Comparison of ENCODE assay signal across 17 cellular contexts in genomic region chrX:39899876-39900787, GRCh38.
DNase-seq lines count a peak whose midpoint lies in the region; ATAC-seq and TF ChIP-seq lines count a peak whose summit lies in the region.
"Had no signal": no experiment of that assay in that cellular context is flagged by ENCODE, and none has a peak within 500 bp of the region (broad histone marks: within the 10 kb centered on the region; RNA-seq: fewer than 3 reads in every experiment).

No MANE protein-coding gene starts in this region.

- no peaks in the 10 kb centered on the region for H3F3A ChIP-seq in PC-3 (ENCODE audit: low read length, unreplicated experiment)

- H3K4ac ChIP-seq in mesendoderm (ENCODE audit: low read depth, low read length) = no peak overlapping the region

- no peak overlapping the region for H2AFZ ChIP-seq in PC-3 (ENCODE audit: low read length)

- H3K9me3 ChIP-seq in HEK293 (ENCODE audit: control insufficient read depth, insufficient read depth, low read depth, low read length) = no peaks in the 10 kb centered on the region
- H3K9me3 ChIP-seq in SJCRH30 (replicated peaks) = no peaks in the 10 kb centered on the region
- H3K9me3 ChIP-seq in sigmoid colon = no peaks in the 10 kb centered on the region
- H3K9me3 ChIP-seq in PC-3 (ENCODE audit: low read length) = no peaks in the 10 kb centered on the region
- H3K9me3 ChIP-seq: pancreas had no signal

- H3K18ac ChIP-seq in mesendoderm (ENCODE audit: low read length) = peak overlapping the region; percentile 29

- WGBS in mesendoderm (ENCODE audit: extremely low coverage, insufficient coverage, low lambda C conversion rate) = no CpG with 5 or more reads among the region's 23 CpGs
- WGBS in sigmoid colon, 2 donors = 12 to 67% methylated on average over 23 of the region's 23 CpGs

- H3K36me3 ChIP-seq in HEK293 (ENCODE audit: control insufficient read depth in 2 of 2, insufficient read depth in 1 of 2, low read length in 2 of 2) (no peaks in the 10 kb centered on the region), SJCRH30 (no peaks in the 10 kb centered on the region), mesendoderm (ENCODE audit: control insufficient read depth, insufficient read depth, low read length) (no peaks in the 10 kb centered on the region), sigmoid colon (no peaks in the 10 kb centered on the region), PC-3 (ENCODE audit: low read depth, low read length) (no peaks in the 10 kb centered on the region)
- H3K36me3 ChIP-seq: cardiac muscle cell, pancreas had no signal

- ATAC-seq in PC-3 (no peak), HG03521 (IDR thresholded peaks at IDR 0.05; ENCODE audit: unreplicated experiment) (no peak)
- ATAC-seq in activated CD8-positive, alpha-beta memory T cell treated with anti-CD3 and anti-CD28 coated beads, Interleukin-2, amount 10 ng/mL, durations not matched to agents 7 days and 5 days = no peak

- H3K23ac ChIP-seq in mesendoderm (ENCODE audit: low read length) = no peak overlapping the region

- POLR2A ChIA-PET in HEK293 (lab: Yijun Ruan, JAX) (no interaction called here), PC-3 (lab: Charles Lee; ENCODE audit: unreplicated experiment) (no interaction called here)

- H3K79me2 ChIP-seq in mesendoderm (ENCODE audit: control insufficient read depth, insufficient read depth, low read length) (no peaks in the 10 kb centered on the region), PC-3 (ENCODE audit: low read length) (no peaks in the 10 kb centered on the region)

- no peak overlapping the region for H2BK15ac ChIP-seq in mesendoderm (replicated peaks; ENCODE audit: low read depth)

- H3K27ac ChIP-seq in HEK293 (ENCODE audit: extremely low read depth, low read depth, low read length) (no peak overlapping the region), SJCRH30 (peak overlapping the region; percentile 66), mesendoderm (ENCODE audit: low read depth, low read length) (no peak overlapping the region), sigmoid colon (no peak overlapping the region), PC-3 (ENCODE audit: low read length) (no peak overlapping the region)
- H3K27ac ChIP-seq: C4-2B, cardiac muscle cell, KMS-11, pancreas had no signal

- no peak overlapping the region for H3K4me2 ChIP-seq in mesendoderm (ENCODE audit: low read length)
- H3K4me2 ChIP-seq in PC-3 (ENCODE audit: low read length) = no peak overlapping the region
- H3K4me2 ChIP-seq: KMS-11 had no signal

- H3K27me3 ChIP-seq in SJCRH30 = no peaks in the 10 kb centered on the region
- H3K27me3 ChIP-seq in mesendoderm (ENCODE audit: insufficient read depth, low read length, poor library complexity) = no peaks in the 10 kb centered on the region
- no peaks in the 10 kb centered on the region for H3K27me3 ChIP-seq in sigmoid colon
- H3K27me3 ChIP-seq in PC-3 (ENCODE audit: low read length) = no peaks in the 10 kb centered on the region
- H3K27me3 ChIP-seq: cardiac muscle cell had no signal

- no peak for TF ChIP-seq EP300 in sigmoid colon (IDR thresholded peaks at IDR 0.05)

- H3K4me1 Mint-ChIP-seq in activated CD8-positive, alpha-beta memory T cell treated with anti-CD3 and anti-CD28 coated beads, Interleukin-2, amount 10 ng/mL, durations not matched to agents 7 days and 5 days = peaks cover 14% of the 10 kb centered on the region

- H3K9me2 ChIP-seq in PC-3 (replicated peaks; ENCODE audit: low read length) = no peaks in the 10 kb centered on the region

- H3K9me3 Mint-ChIP-seq in activated CD8-positive, alpha-beta memory T cell treated with anti-CD3 and anti-CD28 coated beads, Interleukin-2, amount 10 ng/mL, durations not matched to agents 7 days and 5 days (ENCODE audit: low read depth) = no peaks in the 10 kb centered on the region

- no peak for TF ChIP-seq POLR2A in sigmoid colon (IDR thresholded peaks at IDR 0.05)

- intact Hi-C loops in sigmoid colon (cut with DNase I) (loop anchor here (10.0 kb wide), 1 partner anchor 135 kb away; no protein-coding TSS in a partner anchor), PC-3 (cut with micrococcal nuclease) (loop anchor here (2.0 to 10.0 kb wide), 5 partner anchors 88 to 275 kb away; partner anchors contain the start of gene BCOR)

- H3K4me3 ChIP-seq in AG10803 (ENCODE audit: low read length) (peak overlapping the region; percentile 5; the same call in 1 of the 2 replicates), HEK293 (ENCODE audit: low read depth, low read length) (no peak overlapping the region), SJCRH30 (peak overlapping the region; percentile 54), mesendoderm (ENCODE audit: low read length) (no peak overlapping the region), sigmoid colon (no peak overlapping the region), PC-3 (ENCODE audit: low read length) (no peak overlapping the region)
- H3K4me3 ChIP-seq: cardiac muscle cell, pancreas had no signal

- H3K27me3 Mint-ChIP-seq in activated CD8-positive, alpha-beta memory T cell treated with anti-CD3 and anti-CD28 coated beads, Interleukin-2, amount 10 ng/mL, durations not matched to agents 7 days and 5 days = peaks cover 2% of the 10 kb centered on the region

- CTCF ChIA-PET in HEK293 (lab: Yijun Ruan, JAX) (interaction anchor here (0.5 kb wide), 1 partner anchor 36 kb away, joined by 4 read pairs; no protein-coding TSS in a partner anchor), PC-3 (lab: Charles Lee) (no interaction called here)
- CTCF ChIA-PET in activated CD8-positive, alpha-beta memory T cell treated with anti-CD3 and anti-CD28 coated beads, Interleukin-2, amount 10 ng/mL, durations not matched to agents 7 days and 5 days (lab: Charles Lee) = no interaction called here

- no peak overlapping the region for H3K4me3 Mint-ChIP-seq in activated CD8-positive, alpha-beta memory T cell treated with anti-CD3 and anti-CD28 coated beads, Interleukin-2, amount 10 ng/mL, durations not matched to agents 7 days and 5 days

- no peak overlapping the region for H3K56ac ChIP-seq in mesendoderm (ENCODE audit: low read length)

- H4K5ac ChIP-seq in mesendoderm (ENCODE audit: low read length) = no peak overlapping the region

- H2BK5ac ChIP-seq in mesendoderm (ENCODE audit: low read length) = no peak overlapping the region

- TF ChIP-seq CTCF in AG10803 (conservative IDR thresholded peaks at IDR 0.05; ENCODE audit: low read length) = no peak
- no peak for TF ChIP-seq CTCF in HEK293 (tag by site-specific recombination; IDR thresholded peaks at IDR 0.05)
- TF ChIP-seq CTCF in sigmoid colon (IDR thresholded peaks at IDR 0.05) = no peak
- TF ChIP-seq CTCF in PC-3 (conservative IDR thresholded peaks at IDR 0.05; ENCODE audit: low read depth, low read length) = no peak

- H3K27ac Mint-ChIP-seq in activated CD8-positive, alpha-beta memory T cell treated with anti-CD3 and anti-CD28 coated beads, Interleukin-2, amount 10 ng/mL, durations not matched to agents 7 days and 5 days = no peak overlapping the region

- no peaks in the 10 kb centered on the region for H3K79me1 ChIP-seq in mesendoderm (ENCODE audit: low read length)

- H4K8ac ChIP-seq in mesendoderm (ENCODE audit: low read depth, low read length) = no peak overlapping the region

- H2BK120ac ChIP-seq in mesendoderm (ENCODE audit: low read depth, low read length) = no peak overlapping the region

- no TSS peak for BruUV-seq in PC-3 (replicated peaks; lab: Mats Ljungman, UMichigan)

- no peak overlapping the region for H2AK5ac ChIP-seq in mesendoderm (ENCODE audit: low read length)

- DNase-seq in AG10803 (ENCODE audit: low read depth) = peak; percentile 59
- DNase-seq in SJCRH30 = peak in 1 of 2 experiments; percentile 54
- DNase-seq in mesendoderm = no peak
- DNase-seq in sigmoid colon = no peak
- no peak for DNase-seq in PC-3
- no peak for DNase-seq in activated CD8-positive, alpha-beta memory T cell treated with anti-CD3 and anti-CD28 coated beads, Interleukin-2, amount 10 ng/mL, durations not matched to agents 7 days and 5 days
- DNase-seq: activated gamma-delta T cell treated with Interleukin-2 at 50 U/mL for 16 hours; hippocampal formation; NCI-H446 treated with DMSO at 0.1 percent for 48 hours; stimulated activated CD4-positive, alpha-beta T cell treated with anti-CD3 and anti-CD28 coated beads, Interleukin-2, amount 100 ng/mL, for 48 hours; T1000 had no signal

- no peaks in the 10 kb centered on the region for H3K36me3 Mint-ChIP-seq in activated CD8-positive, alpha-beta memory T cell treated with anti-CD3 and anti-CD28 coated beads, Interleukin-2, amount 10 ng/mL, durations not matched to agents 7 days and 5 days

- H3K9ac ChIP-seq in mesendoderm (ENCODE audit: low read length) (no peak overlapping the region), PC-3 (ENCODE audit: low read length) (no peak overlapping the region)
- H3K9ac ChIP-seq: KMS-11 had no signal

- no peaks in the 10 kb centered on the region for H4K20me1 ChIP-seq in PC-3 (ENCODE audit: low read length)

- H3K4me1 ChIP-seq in HEK293 (ENCODE audit: control insufficient read depth, insufficient read depth, low read length) (no peaks in the 10 kb centered on the region; the same call in 1 of the 2 replicates), SJCRH30 (peaks cover 38% of the 10 kb centered on the region), mesendoderm (ENCODE audit: control insufficient read depth, low read depth, low read length) (no peaks in the 10 kb centered on the region), sigmoid colon (peaks cover 0 to 21% (median 15%) of the 10 kb centered on the region in 4 donors), PC-3 (ENCODE audit: insufficient read depth, low read length) (peaks cover 61% of the 10 kb centered on the region)
- H3K4me1 ChIP-seq: pancreas had no signal

TF ChIP-seq in HEK293, 187 proteins besides CTCF, POLR2A, EP300 and RAD21 (continues in another document):
- TF ChIP-seq KLF10 (tag by site-specific recombination; IDR thresholded peaks at IDR 0.05) (no peak), ZXDB (tag by site-specific recombination; IDR thresholded peaks at IDR 0.05) (no peak), ZNF335 (tag by site-specific recombination; conservative IDR thresholded peaks at IDR 0.05) (peak; percentile 54), ZBTB8A (tag by site-specific recombination; IDR thresholded peaks at IDR 0.05) (no peak)

Comparison
In these comparisons a context has a peak if more than half of its experiments do, and no peak if none do; other contexts are left out.
1. H3K4me3 ChIP-seq: peak in AG10803 (single experiment) and SJCRH30 (single experiment); none in HEK293 (single experiment), mesendoderm (single experiment), sigmoid colon (0 of 4) and PC-3 (single experiment).